In the genomic region with DNA sequence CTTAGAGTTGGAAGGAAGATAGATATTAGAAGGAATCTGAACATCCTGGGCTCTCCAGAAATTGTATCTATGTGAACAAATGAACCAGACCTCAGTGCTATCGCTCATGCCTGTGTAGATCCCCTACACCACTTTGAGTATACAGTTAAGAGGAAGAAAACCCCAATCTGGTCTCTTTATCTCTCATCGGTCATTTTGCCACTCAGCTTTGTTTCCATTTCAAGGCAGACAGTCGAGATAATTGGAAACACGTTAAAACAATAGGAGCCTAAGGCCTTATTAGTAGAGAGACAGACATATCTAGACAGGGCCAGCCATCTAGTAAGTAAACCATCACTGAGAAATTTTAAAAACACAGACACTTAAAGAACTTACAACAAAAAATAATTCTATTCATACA, we compare ENCODE assay signal across 19 cellular contexts.
DNase-seq lines count a peak whose midpoint lies in the region; ATAC-seq, FAIRE-seq and TF ChIP-seq lines count a peak whose summit lies in the region.
"Had no signal": no experiment of that assay in that cellular context is flagged by ENCODE, and none has a peak within 500 bp of the region (broad histone marks: within the 10 kb centered on the region; RNA-seq: fewer than 3 reads in every experiment).

No MANE protein-coding gene starts in this region.

- no peak overlapping the region for H4K12ac ChIP-seq in trophoblast cell (ENCODE audit: low read depth, low read length)

- no peak overlapping the region for H4K5ac ChIP-seq in mesendoderm (ENCODE audit: low read length)

- no peak overlapping the region for H2AK5ac ChIP-seq in trophoblast cell (ENCODE audit: low read length)
- H2AK5ac ChIP-seq in mesendoderm (ENCODE audit: low read length): no peak overlapping the region

- intact Hi-C loops in colonic mucosa (cut with DNase I): no loop called here

- H3K4me3 ChIP-seq in AG10803 (ENCODE audit: low read length) (no peak overlapping the region), colonic mucosa (no peak overlapping the region), trophoblast cell (ENCODE audit: low read depth, low read length) (no peak overlapping the region), mesendoderm (ENCODE audit: low read length) (no peak overlapping the region)

- H3K18ac ChIP-seq in trophoblast cell (ENCODE audit: low read length): no peak overlapping the region
- no peak overlapping the region for H3K18ac ChIP-seq in mesendoderm (ENCODE audit: low read length)

- H4K8ac ChIP-seq in trophoblast cell (ENCODE audit: low read depth, low read length) (no peak overlapping the region), mesendoderm (ENCODE audit: low read depth, low read length) (no peak overlapping the region)

- H3K79me1 ChIP-seq in trophoblast cell (ENCODE audit: low read length) (peaks cover 23% of the 10 kb centered on the region), mesendoderm (ENCODE audit: low read length) (no peaks in the 10 kb centered on the region)

- no peak for ATAC-seq in stimulated activated memory B cell treated with anti-CD40 and anti-IgM and Interleukin-4, amounts not matched to agents 10 μg/mL and 1 μg/mL and 100 μg/mL, for 72 hours

- peak overlapping the region; percentile 79 for H3K27ac ChIP-seq in colonic mucosa
- H3K27ac ChIP-seq in trophoblast cell (ENCODE audit: low read depth, low read length): peak overlapping the region; percentile 37
- no peak overlapping the region for H3K27ac ChIP-seq in mesendoderm (ENCODE audit: low read depth, low read length)

- no peak overlapping the region for H2BK15ac ChIP-seq in mesendoderm (replicated peaks; ENCODE audit: low read depth)

- FAIRE-seq in HTR-8/SVneo (lab: Jason Lieb, UNC): no peak
- FAIRE-seq: A204.1, GM19239 had no signal

- H3K27me3 ChIP-seq in colonic mucosa: no peaks in the 10 kb centered on the region
- H3K27me3 ChIP-seq in trophoblast cell (ENCODE audit: insufficient read depth, low read length): no peaks in the 10 kb centered on the region
- no peaks in the 10 kb centered on the region for H3K27me3 ChIP-seq in mesendoderm (ENCODE audit: insufficient read depth, low read length, poor library complexity)

- H3K36me3 ChIP-seq in colonic mucosa (no peaks in the 10 kb centered on the region), trophoblast cell (ENCODE audit: control insufficient read depth in 1 of 2, insufficient read depth in 2 of 2, low read length in 2 of 2) (peaks cover 3% of the 10 kb centered on the region in 2 experiments), mesendoderm (ENCODE audit: control insufficient read depth, insufficient read depth, low read length) (no peaks in the 10 kb centered on the region)

- H3K79me2 ChIP-seq in trophoblast cell (ENCODE audit: control insufficient read depth, insufficient read depth, low read length, poor library complexity) (peaks cover under 1% of the 10 kb centered on the region), mesendoderm (ENCODE audit: control insufficient read depth, insufficient read depth, low read length) (no peaks in the 10 kb centered on the region)

- no peak overlapping the region for H2BK120ac ChIP-seq in trophoblast cell (ENCODE audit: insufficient read depth, low read length, poor library complexity)
- no peak overlapping the region for H2BK120ac ChIP-seq in mesendoderm (ENCODE audit: low read depth, low read length)

- H3K23ac ChIP-seq in trophoblast cell (ENCODE audit: low read length) (no peak overlapping the region), mesendoderm (ENCODE audit: low read length) (no peak overlapping the region)

- no peak overlapping the region for H2BK12ac ChIP-seq in trophoblast cell (ENCODE audit: low read length)

- H2BK5ac ChIP-seq in trophoblast cell (ENCODE audit: low read depth, low read length, poor library complexity) (no peak overlapping the region), mesendoderm (ENCODE audit: low read length) (no peak overlapping the region)

- H3K9me3 ChIP-seq in colonic mucosa (no peaks in the 10 kb centered on the region), trophoblast cell (ENCODE audit: insufficient read depth, low read depth, low read length) (no peaks in the 10 kb centered on the region)

- no peak overlapping the region for H3K27ac Mint-ChIP-seq in stimulated activated memory B cell treated with anti-CD40 and anti-IgM and Interleukin-4, amounts not matched to agents 10 μg/mL and 1 μg/mL and 100 μg/mL, for 72 hours
- H3K27ac Mint-ChIP-seq: CD14-positive monocyte, IgD-negative memory B cell had no signal

- H3K14ac ChIP-seq in trophoblast cell (ENCODE audit: low read length): no peak overlapping the region

- H3K56ac ChIP-seq in mesendoderm (ENCODE audit: low read length): no peak overlapping the region

- H3K4me1 ChIP-seq in colonic mucosa: peaks cover 13% of the 10 kb centered on the region
- peaks cover 21 to 30% of the 10 kb centered on the region in 2 experiments for H3K4me1 ChIP-seq in trophoblast cell (ENCODE audit: control insufficient read depth in 1 of 2, insufficient read depth in 2 of 2, low read length in 2 of 2)
- H3K4me1 ChIP-seq in mesendoderm (ENCODE audit: control insufficient read depth, low read depth, low read length): no peaks in the 10 kb centered on the region

- peaks cover 18% of the 10 kb centered on the region for H3K27me3 Mint-ChIP-seq in stimulated activated memory B cell treated with anti-CD40 and anti-IgM and Interleukin-4, amounts not matched to agents 10 μg/mL and 1 μg/mL and 100 μg/mL, for 72 hours

- no peaks in the 10 kb centered on the region for H3K9me3 Mint-ChIP-seq in stimulated activated memory B cell treated with anti-CD40 and anti-IgM and Interleukin-4, amounts not matched to agents 10 μg/mL and 1 μg/mL and 100 μg/mL, for 72 hours
- H3K9me3 Mint-ChIP-seq: IgD-negative memory B cell had no signal

- no peaks in the 10 kb centered on the region for H3K4me1 Mint-ChIP-seq in stimulated activated memory B cell treated with anti-CD40 and anti-IgM and Interleukin-4, amounts not matched to agents 10 μg/mL and 1 μg/mL and 100 μg/mL, for 72 hours
- H3K4me1 Mint-ChIP-seq: IgD-negative memory B cell had no signal

- H3K4ac ChIP-seq in trophoblast cell (ENCODE audit: low read depth, low read length) (no peak overlapping the region), mesendoderm (ENCODE audit: low read depth, low read length) (no peak overlapping the region)

- H4K91ac ChIP-seq in trophoblast cell (ENCODE audit: low read depth, low read length): no peak overlapping the region

- WGBS in trophoblast cell (ENCODE audit: extremely low coverage, insufficient coverage, insufficient read length): no CpG with 5 or more reads among the region's 4 CpGs
- WGBS in mesendoderm (ENCODE audit: extremely low coverage, insufficient coverage, low lambda C conversion rate): no CpG with 5 or more reads among the region's 4 CpGs

- no peaks in the 10 kb centered on the region for H3K36me3 Mint-ChIP-seq in stimulated activated memory B cell treated with anti-CD40 and anti-IgM and Interleukin-4, amounts not matched to agents 10 μg/mL and 1 μg/mL and 100 μg/mL, for 72 hours
- H3K36me3 Mint-ChIP-seq: CD14-positive monocyte, IgD-negative memory B cell had no signal

- H3K4me3 Mint-ChIP-seq in stimulated activated memory B cell treated with anti-CD40 and anti-IgM and Interleukin-4, amounts not matched to agents 10 μg/mL and 1 μg/mL and 100 μg/mL, for 72 hours: no peak overlapping the region
- H3K4me3 Mint-ChIP-seq: CD14-positive monocyte, IgD-negative memory B cell had no signal

- H2AFZ ChIP-seq in trophoblast cell (ENCODE audit: insufficient read depth, low read length, poor library complexity): no peak overlapping the region

- H3K4me2 ChIP-seq in trophoblast cell (ENCODE audit: low read length) (no peak overlapping the region), mesendoderm (ENCODE audit: low read length) (no peak overlapping the region)

- TF ChIP-seq CTCF in AG10803 (conservative IDR thresholded peaks at IDR 0.05; ENCODE audit: low read length): no peak
- no peak for TF ChIP-seq CTCF in colonic mucosa (IDR thresholded peaks at IDR 0.05)

- H3K9ac ChIP-seq in colonic mucosa (ENCODE audit: low read depth in 2 of 2, low read length in 2 of 2) (peak overlapping the region in 1 of 2 donors; percentile 9), trophoblast cell (ENCODE audit: low read length) (no peak overlapping the region), mesendoderm (ENCODE audit: low read length) (no peak overlapping the region)

- peak; percentile 37 for DNase-seq in AG10803 (ENCODE audit: low read depth)
- peak; percentile 38 for DNase-seq in OCI-M1 (lab: John Stamatoyannopoulos, UW)
- DNase-seq in colonic mucosa: no peak
- DNase-seq in trophoblast cell: no peak
- DNase-seq in mesendoderm: no peak
- DNase-seq in middle frontal gyrus (ENCODE audit: extremely low spot score, low spot score): no peak
- no peak for DNase-seq in HTR-8/SVneo (ENCODE audit: insufficient read length, low spot score)
- DNase-seq: COR-L47, DMS153, NCI-H1417, NCI-H2029, NCI-H2171 treated with DMSO at 0.1 percent for 48 hours, NCI-H774, Right ventricle myocardium superior had no signal

Comparison
In these comparisons a context has a peak if more than half of its experiments do, and no peak if none do; other contexts are left out.
1. DNase-seq: peak in AG10803 (single experiment) and OCI-M1 (single experiment); none in colonic mucosa (single experiment), trophoblast cell (0 of 2), mesendoderm (single experiment), middle frontal gyrus (single experiment) and HTR-8/SVneo (single experiment).